ENCODE assay signal across 17 cellular contexts in the genomic region with DNA sequence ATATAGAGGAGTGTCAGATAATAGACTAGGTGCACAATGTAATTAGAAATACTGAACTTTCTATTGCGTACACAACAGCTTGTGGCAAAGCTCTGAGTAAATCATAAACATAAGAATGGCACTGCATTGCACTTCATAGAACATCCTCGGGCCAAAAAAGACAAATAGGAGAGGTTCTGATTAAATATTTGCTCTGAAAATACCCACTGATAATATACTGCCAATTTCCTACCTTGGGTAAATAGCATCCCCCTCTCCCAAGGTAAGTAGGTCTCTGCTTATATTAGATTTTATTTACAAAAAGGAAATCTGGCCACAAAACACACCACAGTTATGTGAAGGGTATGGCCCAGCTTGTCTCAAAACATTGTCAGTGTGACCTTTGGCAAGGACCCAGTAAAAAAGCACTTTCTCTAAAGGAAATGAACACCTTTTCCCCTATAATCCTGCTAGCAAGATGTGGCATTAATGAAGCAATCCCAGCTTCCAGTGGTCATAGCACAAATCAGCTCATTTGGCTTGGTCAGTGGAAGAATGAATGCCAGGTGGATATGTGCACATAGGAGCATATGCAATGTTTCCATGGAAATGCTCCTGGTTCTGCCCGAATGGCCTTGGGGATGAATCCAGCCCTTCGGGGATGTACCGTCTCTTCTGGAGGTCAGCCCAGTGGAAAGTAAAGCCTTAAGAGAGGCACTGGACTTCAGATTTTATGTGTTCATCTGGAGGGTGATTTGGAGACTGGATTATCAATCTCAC.
"Had no signal": no experiment of that assay in that cellular context is flagged by ENCODE, and none has a peak within 500 bp of the region (broad histone marks: within the 10 kb centered on the region; RNA-seq: fewer than 3 reads in every experiment).

No MANE protein-coding gene starts in this region.

- H3K9me3 ChIP-seq: gastrocnemius medialis, pancreas, right atrium auricular region, tibial artery had no signal

- H3K9me3 Mint-ChIP-seq: activated CD4-positive, alpha-beta memory T cell treated with anti-CD3 and anti-CD28 coated beads, Interleukin-2, amount 10 ng/mL, durations not matched to agents 7 days and 5 days; activated naive CD4-positive, alpha-beta T cell treated with anti-CD3 and anti-CD28 coated beads, Interleukin-2, amount 10 ng/mL, durations not matched to agents 7 days and 5 days; activated T-cell treated with anti-CD3 and anti-CD28 coated beads, Interleukin-2, amount 50 U/mL, for 24 hours; WTC11 had no signal

- H3K27me3 ChIP-seq: gastrocnemius medialis, neural progenitor cell, pancreas, right atrium auricular region, tibial artery had no signal

- H3K27me3 Mint-ChIP-seq: activated CD4-positive, alpha-beta memory T cell treated with anti-CD3 and anti-CD28 coated beads, Interleukin-2, amount 10 ng/mL, durations not matched to agents 7 days and 5 days; activated naive CD4-positive, alpha-beta T cell treated with anti-CD3 and anti-CD28 coated beads, Interleukin-2, amount 10 ng/mL, durations not matched to agents 7 days and 5 days; activated T-cell treated with anti-CD3 and anti-CD28 coated beads, Interleukin-2, amount 50 U/mL, for 24 hours; naive B cell; stimulated activated naive B cell treated with anti-CD40 and anti-IgM and Interleukin-4, amounts not matched to agents 10 μg/mL and 1 μg/mL and 100 μg/mL, for 72 hours had no signal

- H3K4me1 Mint-ChIP-seq: activated CD4-positive, alpha-beta memory T cell treated with anti-CD3 and anti-CD28 coated beads, Interleukin-2, amount 10 ng/mL, durations not matched to agents 7 days and 5 days; activated naive CD4-positive, alpha-beta T cell treated with anti-CD3 and anti-CD28 coated beads, Interleukin-2, amount 10 ng/mL, durations not matched to agents 7 days and 5 days; naive B cell; stimulated activated naive B cell treated with anti-CD40 and anti-IgM and Interleukin-4, amounts not matched to agents 10 μg/mL and 1 μg/mL and 100 μg/mL, for 72 hours had no signal

- H3K9ac ChIP-seq: neural progenitor cell had no signal

- H3K27ac Mint-ChIP-seq: activated CD4-positive, alpha-beta memory T cell treated with anti-CD3 and anti-CD28 coated beads, Interleukin-2, amount 10 ng/mL, durations not matched to agents 7 days and 5 days; activated naive CD4-positive, alpha-beta T cell treated with anti-CD3 and anti-CD28 coated beads, Interleukin-2, amount 10 ng/mL, durations not matched to agents 7 days and 5 days; activated T-cell treated with anti-CD3 and anti-CD28 coated beads, Interleukin-2, amount 50 U/mL, for 24 hours; naive B cell; neural progenitor cell; stimulated activated naive B cell treated with anti-CD40 and anti-IgM and Interleukin-4, amounts not matched to agents 10 μg/mL and 1 μg/mL and 100 μg/mL, for 72 hours; WTC11 had no signal

- H2AFZ ChIP-seq: neural progenitor cell had no signal

- H3K4me1 ChIP-seq: gastrocnemius medialis, neural progenitor cell, pancreas, right atrium auricular region, tibial artery had no signal

- DNase-seq: activated CD4-positive, alpha-beta memory T cell treated with anti-CD3 and anti-CD28 coated beads, Interleukin-2, amount 10 ng/mL, durations not matched to agents 7 days and 5 days; activated CD4-positive, alpha-beta T cell treated with anti-CD3 and anti-CD28 coated beads for 4 hours; activated naive CD4-positive, alpha-beta T cell treated with anti-CD3 and anti-CD28 coated beads, Interleukin-2, amount 10 ng/mL, durations not matched to agents 7 days and 5 days; activated T-cell treated with anti-CD3 and anti-CD28 coated beads, Interleukin-2, amount 50 U/mL, for 24 hours; erythroblast; gastrocnemius medialis; left colon; naive B cell; pancreas; stimulated activated CD4-positive, alpha-beta T cell treated with anti-CD3 and anti-CD28 coated beads, Interleukin-15, amount 100 ng/mL, for 24 hours; stimulated activated CD4-positive, alpha-beta T cell treated with anti-CD3 and anti-CD28 coated beads, Interleukin-4, amount 100 ng/mL, for 1 hour; stimulated activated naive B cell treated with anti-CD40 and anti-IgM and Interleukin-4, amounts not matched to agents 10 μg/mL and 1 μg/mL and 100 μg/mL, for 72 hours; tibial artery had no signal

- H3K4me3 Mint-ChIP-seq: activated CD4-positive, alpha-beta memory T cell treated with anti-CD3 and anti-CD28 coated beads, Interleukin-2, amount 10 ng/mL, durations not matched to agents 7 days and 5 days; activated naive CD4-positive, alpha-beta T cell treated with anti-CD3 and anti-CD28 coated beads, Interleukin-2, amount 10 ng/mL, durations not matched to agents 7 days and 5 days; activated T-cell treated with anti-CD3 and anti-CD28 coated beads, Interleukin-2, amount 50 U/mL, for 24 hours; neural progenitor cell; stimulated activated naive B cell treated with anti-CD40 and anti-IgM and Interleukin-4, amounts not matched to agents 10 μg/mL and 1 μg/mL and 100 μg/mL, for 72 hours; WTC11 had no signal

- H3K4me2 ChIP-seq: neural progenitor cell had no signal

- H3K27ac ChIP-seq: gastrocnemius medialis, neural progenitor cell, pancreas, right atrium auricular region, skin epidermis, tibial artery had no signal

- H3K4me3 ChIP-seq: gastrocnemius medialis, neural progenitor cell, pancreas, right atrium auricular region, skin epidermis, tibial artery had no signal

- H3K36me3 ChIP-seq: gastrocnemius medialis, neural progenitor cell, pancreas, right atrium auricular region, tibial artery had no signal

- H3K36me3 Mint-ChIP-seq: activated naive CD4-positive, alpha-beta T cell treated with anti-CD3 and anti-CD28 coated beads, Interleukin-2, amount 10 ng/mL, durations not matched to agents 7 days and 5 days; naive B cell; stimulated activated naive B cell treated with anti-CD40 and anti-IgM and Interleukin-4, amounts not matched to agents 10 μg/mL and 1 μg/mL and 100 μg/mL, for 72 hours; WTC11 had no signal
